26 cellular contexts compared by ENCODE assay signal in the genomic region with DNA sequence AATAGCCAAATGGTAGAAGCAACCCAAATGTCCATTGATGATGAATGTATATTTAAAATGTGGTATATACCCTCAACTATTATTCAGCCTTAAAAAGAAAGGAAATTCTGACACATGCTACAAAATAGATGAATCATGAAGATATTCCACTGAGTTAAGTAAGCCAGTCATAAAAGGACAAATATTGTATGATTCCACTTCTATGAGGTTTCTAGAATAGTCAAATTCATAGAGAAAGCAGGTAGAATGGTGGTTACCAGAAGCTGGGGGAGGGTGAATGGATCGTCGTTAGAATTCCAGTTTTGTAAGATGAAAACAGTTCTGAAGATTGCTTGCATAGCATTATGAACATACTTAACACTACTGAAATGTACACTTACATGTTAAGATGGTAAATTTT.
DNase-seq lines count a peak whose midpoint lies in the region; ATAC-seq, FAIRE-seq and TF ChIP-seq lines count a peak whose summit lies in the region.
"Had no signal": no experiment of that assay in that cellular context is flagged by ENCODE, and none has a peak within 500 bp of the region (broad histone marks: within the 10 kb centered on the region; RNA-seq: fewer than 3 reads in every experiment).

No MANE protein-coding gene starts in this region.

- no peak overlapping the region for H3K4me3 Mint-ChIP-seq in activated CD4-positive, alpha-beta T cell treated with anti-CD3 and anti-CD28 coated beads, Interleukin-2, amount 10 ng/mL, durations not matched to agents 24 days and 14 days
- peak overlapping the region; percentile 7 to 46 for H3K4me3 Mint-ChIP-seq in activated T-cell treated with anti-CD3 and anti-CD28 coated beads, Interleukin-2, amount 50 U/mL, for 72 hours
- H3K4me3 Mint-ChIP-seq: CD4-positive, CD25-positive, alpha-beta regulatory T cell; endodermal cell; memory B cell; nephron progenitor cell had no signal

- TF ChIP-seq RAD21 in K562 (CRISPR knock-in tag; conservative IDR thresholded peaks at IDR 0.05 in 1 of 2, IDR thresholded peaks at IDR 0.05 in 1 of 2) = no peak

- H3K9me1 ChIP-seq in K562 (ENCODE audit: control insufficient read depth, insufficient read depth, low read length) = no peaks in the 10 kb centered on the region

- H3K27ac Mint-ChIP-seq in activated CD4-positive, alpha-beta T cell treated with anti-CD3 and anti-CD28 coated beads, Interleukin-2, amount 10 ng/mL, durations not matched to agents 24 days and 14 days = peak overlapping the region; percentile 72
- H3K27ac Mint-ChIP-seq in activated T-cell treated with anti-CD3 and anti-CD28 coated beads, Interleukin-2, amount 50 U/mL, for 72 hours = peak overlapping the region; percentile 72
- H3K27ac Mint-ChIP-seq: CD4-positive, CD25-positive, alpha-beta regulatory T cell; endodermal cell; memory B cell; nephron progenitor cell had no signal

- 71% methylated on average over 2 of the region's 2 CpGs for WGBS in K562 (ENCODE audit: insufficient coverage, low coverage, missing lambda C conversion rate)

- DNase-seq in activated CD4-positive, alpha-beta T cell treated with anti-CD3 and anti-CD28 coated beads, Interleukin-2, amount 10 ng/mL, durations not matched to agents 24 days and 14 days = no peak
- DNase-seq in activated CD4-positive, alpha-beta T cell treated with anti-CD3 and anti-CD28 coated beads, Interleukin-2, amount 50 U/mL, for 4 hours = no peak
- DNase-seq in D721Med (ENCODE audit: insufficient read length, low spot score) (no peak), K562 (ENCODE audit: extremely low read depth in 1 of 4, low spot score in 3 of 4) (no peak), NCI-H1105 treated with DMSO at 0.1 percent for 48 hours (lab: John Stamatoyannopoulos, UW) (no peak), left ventricle myocardium superior (no peak)
- DNase-seq in activated T-cell treated with anti-CD3 and anti-CD28 coated beads, Interleukin-2, amount 50 U/mL, for 72 hours = peak; percentile 29 to 42
- DNase-seq: activated CD8-positive, alpha-beta memory T cell treated with anti-CD3 and anti-CD28 coated beads for 24 hours; CD4-positive, CD25-positive, alpha-beta regulatory T cell; dermis blood vessel endothelial cell; endodermal cell; NCI-H1092; NCI-H1694 treated with DMSO at 0.1 percent for 48 hours; NCI-H82; nephron progenitor cell; SIG-M5; SW 1271; T1000; tibial artery had no signal

- peak; percentile 82 for ATAC-seq in activated T-cell treated with anti-CD3 and anti-CD28 coated beads, Interleukin-2, amount 50 U/mL, for 72 hours (replicated peaks in 1 of 2)
- ATAC-seq in K562 = no peak
- ATAC-seq in HG02938 (IDR thresholded peaks at IDR 0.05; ENCODE audit: unreplicated experiment) = no peak
- no peak for ATAC-seq in left ventricle myocardium superior
- ATAC-seq: esophagus mucosa, left lobe of liver had no signal

- H3K4me2 ChIP-seq in K562 (ENCODE audit: insufficient read depth, low read length) = no peak overlapping the region

- H3K79me2 ChIP-seq in K562 (ENCODE audit: control insufficient read depth, insufficient read depth, low read length) = no peaks in the 10 kb centered on the region

- CTCF ChIA-PET in K562 (lab: Yijun Ruan, JAX; ENCODE audit: low intra/inter-chr PET ratio) = no interaction called here

- peaks cover 2% of the 10 kb centered on the region for H3K36me3 Mint-ChIP-seq in activated CD4-positive, alpha-beta T cell treated with anti-CD3 and anti-CD28 coated beads, Interleukin-2, amount 10 ng/mL, durations not matched to agents 24 days and 14 days (ENCODE audit: low read depth)
- H3K36me3 Mint-ChIP-seq in activated T-cell treated with anti-CD3 and anti-CD28 coated beads, Interleukin-2, amount 50 U/mL, for 72 hours (ENCODE audit: insufficient read depth in 2 of 2) = no peaks in the 10 kb centered on the region
- H3K36me3 Mint-ChIP-seq: CD4-positive, CD25-positive, alpha-beta regulatory T cell; memory B cell had no signal

- BruUV-seq in K562 (replicated peaks; lab: Mats Ljungman, UMichigan) = no TSS peak

- TF ChIP-seq POLR2A in K562 (conservative IDR thresholded peaks at IDR 0.05) = no peak

- H3K9me3 ChIP-seq in K562 (replicated peaks; ENCODE audit: control insufficient read depth, insufficient read depth, low read depth, low read length) = no peaks in the 10 kb centered on the region
- H3K9me3 ChIP-seq: tibial artery had no signal

- no peaks in the 10 kb centered on the region for H3K36me3 ChIP-seq in K562 (ENCODE audit: control insufficient read depth, insufficient read depth, low read length)
- H3K36me3 ChIP-seq: tibial artery had no signal

- no peaks in the 10 kb centered on the region for H3K27me3 ChIP-seq in K562 (ENCODE audit: control insufficient read depth in 2 of 2, insufficient read depth in 2 of 2, low read length in 2 of 2)
- H3K27me3 ChIP-seq: tibial artery had no signal

- no peak overlapping the region for H3K9ac ChIP-seq in K562 (ENCODE audit: insufficient read depth in 1 of 2, low read depth in 2 of 2, low read length in 2 of 2)

- TF ChIP-seq CTCF in D721Med (IDR thresholded peaks at IDR 0.05; ENCODE audit: insufficient read depth, missing control alignments) (no peak), K562 (IDR thresholded peaks at IDR 0.05 in 2 of 3, conservative IDR thresholded peaks at IDR 0.05 in 1 of 3; ENCODE audit: insufficient read depth in 2 of 3, low read depth in 1 of 3, low read length in 3 of 3) (no peak)

- intact Hi-C loops in activated CD4-positive, alpha-beta T cell treated with anti-CD3 and anti-CD28 coated beads, Interleukin-2, amount 10 ng/mL, durations not matched to agents 24 days and 14 days (cut with micrococcal nuclease) = loop anchor here (1.0 to 5.0 kb wide), 8 partner anchors 9 to 222 kb away; no protein-coding TSS in a partner anchor
- intact Hi-C loops in K562 (cut with micrococcal nuclease) = no loop called here
- intact Hi-C loops in left ventricle myocardium superior (cut with micrococcal nuclease) = no loop called here

- no peak overlapping the region for H3K4me3 ChIP-seq in K562
- H3K4me3 ChIP-seq: tibial artery had no signal

- no peak overlapping the region for H2AFZ ChIP-seq in K562 (ENCODE audit: low read depth, low read length)

- H3K27me3 Mint-ChIP-seq in activated CD4-positive, alpha-beta T cell treated with anti-CD3 and anti-CD28 coated beads, Interleukin-2, amount 10 ng/mL, durations not matched to agents 24 days and 14 days = no peaks in the 10 kb centered on the region
- peaks cover under 1% of the 10 kb centered on the region for H3K27me3 Mint-ChIP-seq in activated T-cell treated with anti-CD3 and anti-CD28 coated beads, Interleukin-2, amount 50 U/mL, for 72 hours (ENCODE audit: low read depth)
- H3K27me3 Mint-ChIP-seq: memory B cell had no signal

- no peaks in the 10 kb centered on the region for H4K20me1 ChIP-seq in K562 (replicated peaks; ENCODE audit: control insufficient read depth, insufficient read depth, low read length)

- peaks cover 9 to 33% of the 10 kb centered on the region in 2 experiments for H3K4me1 ChIP-seq in K562 (replicated peaks in 1 of 2; ENCODE audit: control insufficient read depth in 2 of 2, insufficient read depth in 2 of 2, low read length in 2 of 2)
- H3K4me1 ChIP-seq: tibial artery had no signal

- POLR2A ChIA-PET in K562 (lab: Yijun Ruan, JAX) = interaction anchor here (1.1 to 2.4 kb wide), 6 partner anchors 8 to 216 kb away, joined by 3 to 12 read pairs (median 4); no protein-coding TSS in a partner anchor

- in situ Hi-C loops in K562 (cut with MboI) = no loop called here

- peaks cover 5% of the 10 kb centered on the region for H3K9me3 Mint-ChIP-seq in activated CD4-positive, alpha-beta T cell treated with anti-CD3 and anti-CD28 coated beads, Interleukin-2, amount 10 ng/mL, durations not matched to agents 24 days and 14 days
- no peaks in the 10 kb centered on the region for H3K9me3 Mint-ChIP-seq in activated T-cell treated with anti-CD3 and anti-CD28 coated beads, Interleukin-2, amount 50 U/mL, for 72 hours
- H3K9me3 Mint-ChIP-seq: endodermal cell, memory B cell had no signal

- peaks cover 17% of the 10 kb centered on the region for H3K4me1 Mint-ChIP-seq in activated CD4-positive, alpha-beta T cell treated with anti-CD3 and anti-CD28 coated beads, Interleukin-2, amount 10 ng/mL, durations not matched to agents 24 days and 14 days
- H3K4me1 Mint-ChIP-seq in activated T-cell treated with anti-CD3 and anti-CD28 coated beads, Interleukin-2, amount 50 U/mL, for 72 hours (ENCODE audit: low read depth) = peaks cover 42% of the 10 kb centered on the region

- FAIRE-seq in D721Med (lab: Jason Lieb, UNC) = peak; percentile 48
- FAIRE-seq in K562 (lab: Jason Lieb, UNC) = no peak
- FAIRE-seq: A204.1, GM19239, HTR-8/SVneo had no signal

- no peak for TF ChIP-seq EP300 in K562 (IDR thresholded peaks at IDR 0.05; ENCODE audit: low read length)

- no peak overlapping the region for H3K27ac ChIP-seq in K562 (ENCODE audit: extremely low read depth, low read depth, low read length)
- H3K27ac ChIP-seq: tibial artery had no signal

TF ChIP-seq in K562, 482 proteins besides CTCF, POLR2A, EP300 and RAD21 (continues in another document):
- TF ChIP-seq C11orf30 (IDR thresholded peaks at IDR 0.05; ENCODE audit: low read depth) (0 out of 2 replicates have a peak, but pooled peaks have one; percentile 9), CBFB (CRISPR knock-in tag; IDR thresholded peaks at IDR 0.05) (no peak), MECOM (CRISPR knock-in tag; IDR thresholded peaks at IDR 0.05) (0 out of 2 replicates have a peak, but pooled peaks have one; percentile 42), ZNF316 (IDR thresholded peaks at IDR 0.05) (0 out of 2 replicates have a peak, but pooled peaks have one; percentile 8), HDAC3 (IDR thresholded peaks at IDR 0.05; ENCODE audit: borderline replicate concordance, partially characterized antibody) (peak; percentile 29), PHF20 (IDR thresholded peaks at IDR 0.05; ENCODE audit: partially characterized antibody) (no peak)

Comparison
In these comparisons a context has a peak if more than half of its experiments do, and no peak if none do; other contexts are left out.
1. DNase-seq: peak in activated T-cell treated with anti-CD3 and anti-CD28 coated beads, Interleukin-2, amount 50 U/mL, for 72 hours (2 of 2); none in activated CD4-positive, alpha-beta T cell treated with anti-CD3 and anti-CD28 coated beads, Interleukin-2, amount 10 ng/mL, durations not matched to agents 24 days and 14 days (single experiment), activated CD4-positive, alpha-beta T cell treated with anti-CD3 and anti-CD28 coated beads, Interleukin-2, amount 50 U/mL, for 4 hours (0 of 2), D721Med (single experiment), K562 (0 of 4), NCI-H1105 treated with DMSO at 0.1 percent for 48 hours (single experiment) and left ventricle myocardium superior (single experiment).
2. ATAC-seq: peak in activated T-cell treated with anti-CD3 and anti-CD28 coated beads, Interleukin-2, amount 50 U/mL, for 72 hours (2 of 2); none in K562 (single experiment), HG02938 (single experiment) and left ventricle myocardium superior (single experiment).